ENCODE assay signal across 8 cellular contexts in the genomic region with DNA sequence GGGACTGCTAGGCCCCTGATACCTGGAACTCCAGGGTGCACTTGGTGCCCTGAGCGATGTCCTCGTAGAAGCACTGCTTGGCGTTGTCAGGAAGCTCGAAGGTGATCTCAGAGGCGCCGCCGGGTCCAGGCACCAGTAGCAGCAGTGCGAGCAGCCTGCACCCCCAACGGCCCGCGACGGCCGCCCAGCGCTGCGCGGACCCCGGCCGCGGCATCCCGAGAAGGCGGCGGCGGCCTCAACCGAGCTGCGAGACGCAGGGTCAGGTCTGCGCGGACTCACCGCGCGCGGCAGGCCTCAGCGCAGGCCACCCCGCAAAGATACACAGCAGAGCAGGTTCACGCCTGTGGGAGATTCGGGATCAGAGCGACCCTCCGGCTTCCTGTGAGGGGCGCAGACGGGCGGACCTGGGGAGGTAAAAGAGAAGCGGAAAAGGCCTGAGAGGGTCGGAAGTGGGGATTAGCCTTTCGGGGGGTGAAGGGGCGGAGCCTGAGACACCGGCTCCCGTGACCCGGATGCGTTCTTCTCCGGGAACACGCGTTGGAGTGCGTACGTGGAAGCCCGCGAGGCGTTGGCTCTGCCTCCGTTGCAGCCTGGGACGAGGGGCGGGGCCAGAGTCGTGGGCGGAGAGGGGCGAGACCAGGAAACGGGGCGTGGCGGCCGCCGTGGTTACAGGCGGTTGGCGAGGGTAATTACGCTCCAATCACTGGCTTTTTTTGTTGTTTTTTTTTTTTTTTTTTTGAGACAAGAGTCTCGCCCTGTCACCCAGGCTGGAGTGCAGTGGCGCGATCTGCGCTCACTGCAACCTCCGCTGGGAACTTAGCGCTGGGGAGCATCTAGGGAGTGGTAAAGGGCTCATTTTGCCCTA. TPM values are rescaled to one million over a fixed set of nuclear protein-coding genes. Genes with fewer than 3 reads are reported as not detected.
DNase-seq lines count a peak whose midpoint lies in the region; ATAC-seq and TF ChIP-seq lines count a peak whose summit lies in the region.

A gene (minus strand): TSS at position 458 of the 865 bp plus-strand sequence. CDS start 244 bp downstream, at position 214.

- H3K36me3 Mint-ChIP-seq in activated CD4-positive, alpha-beta T cell treated with anti-CD3 and anti-CD28 coated beads, Interleukin-2, amount 10 ng/mL, durations not matched to agents 24 days and 14 days (ENCODE audit: low read depth): peaks cover 8% of the 10 kb centered on the region

- peak within 1 kb of the TSS; percentile 88 for H3K27ac Mint-ChIP-seq in activated CD4-positive, alpha-beta T cell treated with anti-CD3 and anti-CD28 coated beads, Interleukin-2, amount 10 ng/mL, durations not matched to agents 24 days and 14 days

- ATAC-seq in GM19324 (IDR thresholded peaks at IDR 0.05; ENCODE audit: low FRiP score, unreplicated experiment) (peak; percentile 97), HG03469 (IDR thresholded peaks at IDR 0.05; ENCODE audit: unreplicated experiment) (peak; percentile 85), left colon (peak; percentile 84)

- H3K27ac ChIP-seq in coronary artery: peak within 1 kb of the TSS; percentile 94 to 97

- H3K4me3 Mint-ChIP-seq in activated CD4-positive, alpha-beta T cell treated with anti-CD3 and anti-CD28 coated beads, Interleukin-2, amount 10 ng/mL, durations not matched to agents 24 days and 14 days: no peak within 1 kb of the TSS

- peaks cover 1% of the 10 kb centered on the region; the same call in 1 of the 2 replicates for H3K36me3 ChIP-seq in BJ (ENCODE audit: control insufficient read depth, insufficient read depth, low read length)

- H3K9me3 Mint-ChIP-seq in activated CD4-positive, alpha-beta T cell treated with anti-CD3 and anti-CD28 coated beads, Interleukin-2, amount 10 ng/mL, durations not matched to agents 24 days and 14 days: no peaks in the 10 kb centered on the region

- POLR2A ChIA-PET in BJ (lab: Charles Lee): no interaction called here

- H3K27me3 Mint-ChIP-seq in activated CD4-positive, alpha-beta T cell treated with anti-CD3 and anti-CD28 coated beads, Interleukin-2, amount 10 ng/mL, durations not matched to agents 24 days and 14 days: peaks cover 10% of the 10 kb centered on the region

- TF ChIP-seq CTCF in BJ (IDR thresholded peaks at IDR 0.05; ENCODE audit: insufficient read depth, low read depth, low read length) (no peak), coronary artery (IDR thresholded peaks at IDR 0.05) (no peak)

- H3K27me3 ChIP-seq in BJ (ENCODE audit: control insufficient read depth, insufficient read depth, low read length): no peaks in the 10 kb centered on the region

- DNase-seq in BJ (ENCODE audit: low read depth) (peak; percentile 87), NCI-H526 treated with DMSO at 0.1 percent for 48 hours (lab: John Stamatoyannopoulos, UW) (peak; percentile 83), coronary artery (ENCODE audit: low spot score) (peak; percentile 99), left colon (peak; percentile 100)
- DNase-seq in activated CD4-positive, alpha-beta T cell treated with anti-CD3 and anti-CD28 coated beads, Interleukin-2, amount 10 ng/mL, durations not matched to agents 24 days and 14 days: peak; percentile 100
- peak; percentile 100 for DNase-seq in stimulated activated CD4-positive, alpha-beta T cell treated with anti-CD3 and anti-CD28 coated beads, Interleukin-1b, Interleukin-23, amount 100 ng/mL, for 48 hours

- CTCF ChIA-PET in BJ (lab: Yijun Ruan, JAX): interaction anchor here (1.1 to 1.3 kb wide), 3 partner anchors 11 to 214 kb away, joined by 3 to 4 read pairs (median 3); no protein-coding TSS in a partner anchor

- peaks cover 19% of the 10 kb centered on the region for H3K4me1 Mint-ChIP-seq in activated CD4-positive, alpha-beta T cell treated with anti-CD3 and anti-CD28 coated beads, Interleukin-2, amount 10 ng/mL, durations not matched to agents 24 days and 14 days

- H3K4me3 ChIP-seq in BJ (ENCODE audit: low read depth, low read length): peak within 1 kb of the TSS; percentile 94
- H3K4me3 ChIP-seq in coronary artery: peak within 1 kb of the TSS; percentile 90

- intact Hi-C loops in activated CD4-positive, alpha-beta T cell treated with anti-CD3 and anti-CD28 coated beads, Interleukin-2, amount 10 ng/mL, durations not matched to agents 24 days and 14 days (cut with micrococcal nuclease): loop anchor here (1.0 kb wide), 5 partner anchors 8 to 459 kb away; a partner anchor contains a TSS
- intact Hi-C loops in left colon (cut with DNase I, micrococcal nuclease): no loop called here

RNA-seq across cellular contexts. Expression of the gene that starts here (rescaled TPM):
- 58.1 and 80.8 TPM in 2 replicates for polyA plus RNA-seq in BJ (2011; rRNA removed)
- 27.4 and 31.6 TPM in 2 replicates for polyA minus RNA-seq in BJ (2011; rRNA and poly(A)+ RNA removed)
- 40.9 and 41.9 TPM in 2 replicates for total RNA-seq in activated CD4-positive, alpha-beta T cell treated with anti-CD3 and anti-CD28 coated beads, Interleukin-2, amount 10 ng/mL, durations not matched to agents 24 days and 14 days
- 100 to 1,000 TPM; 108 to 125 TPM for total RNA-seq in left colon

Comparison
In these comparisons a context has a peak if more than half of its experiments do, and no peak if none do; other contexts are left out.
1. Peak in every context shown above with its lines: DNase-seq, ATAC-seq, H3K4me3 ChIP-seq and H3K27ac ChIP-seq.